ENCODE assay signal across 8 cellular contexts in the genomic region with DNA sequence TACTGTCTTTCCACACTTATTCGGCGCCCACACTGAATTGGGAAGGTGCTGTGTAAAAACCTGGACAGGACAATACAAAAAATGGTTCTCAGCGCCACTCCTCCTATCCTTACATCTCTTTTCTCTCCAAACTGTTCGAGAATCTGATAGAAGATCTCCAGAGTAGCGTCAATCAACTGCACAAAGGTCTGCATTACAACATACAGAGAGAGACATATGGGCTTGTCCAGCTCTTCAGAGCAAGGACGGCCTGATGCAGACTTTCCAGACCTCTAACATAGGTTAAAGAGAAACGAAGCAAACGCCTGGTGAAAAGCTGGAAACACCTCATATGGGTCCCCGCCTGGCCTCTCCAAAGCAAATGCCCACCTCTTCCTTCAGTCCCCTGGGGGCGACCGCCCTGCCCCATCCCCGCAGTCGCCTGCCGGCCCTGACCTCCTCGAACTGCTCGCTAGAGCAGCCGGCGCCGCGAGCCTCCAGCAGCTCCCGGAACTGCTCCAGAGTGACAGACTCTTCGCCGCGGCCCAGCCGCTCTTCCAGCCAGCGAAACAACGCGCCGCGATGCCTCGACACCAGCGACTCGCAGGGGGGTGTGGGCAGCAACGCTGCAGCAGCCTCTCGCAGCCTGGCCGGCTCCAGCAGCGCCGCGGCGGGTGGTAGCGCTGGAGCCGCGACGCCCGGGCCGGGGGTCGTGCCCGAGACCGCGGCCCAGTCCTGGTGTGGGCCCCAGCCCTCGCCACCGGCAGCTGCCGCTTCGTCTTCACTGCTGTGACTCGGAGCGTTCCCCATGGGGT. TPM values are rescaled to one million over a fixed set of nuclear protein-coding genes. Genes with fewer than 3 reads are reported as not detected.
DNase-seq lines count a peak whose midpoint lies in the region; ATAC-seq and TF ChIP-seq lines count a peak whose summit lies in the region.

No MANE protein-coding gene starts in this region.

- WGBS in mammary epithelial cell (ENCODE audit: low coverage, missing lambda C conversion rate), result 0% methylated on average over 4 of the region's 56 CpGs

- BruUV-seq in mammary epithelial cell (replicated peaks; lab: Mats Ljungman, UMichigan), result no TSS peak

- no peaks in the 10 kb centered on the region for H3K36me3 ChIP-seq in mammary epithelial cell (ENCODE audit: insufficient read depth, low read length)

- no peak for TF ChIP-seq CTCF in mammary epithelial cell (conservative IDR thresholded peaks at IDR 0.05 in 1 of 2, IDR thresholded peaks at IDR 0.05 in 1 of 2; ENCODE audit: extremely low read depth in 1 of 2, insufficient read depth in 1 of 2, low read depth in 1 of 2, low read length in 2 of 2)

- dilution Hi-C loops in mammary epithelial cell (cut with HindIII; ENCODE audit: low sequenced_read_pairs), result no loop called here

- peak overlapping the region; percentile 89 for H3K4me2 ChIP-seq in mammary epithelial cell (ENCODE audit: insufficient read depth, low read depth, low read length)

- H2AFZ ChIP-seq in mammary epithelial cell (ENCODE audit: low read depth, low read length), result peak overlapping the region; percentile 85

- peak overlapping the region; percentile 5 for H3K27ac ChIP-seq in mammary epithelial cell (ENCODE audit: insufficient read depth, low read depth, low read length)

- H3K79me2 ChIP-seq in mammary epithelial cell (ENCODE audit: insufficient read depth, low read length), result peaks cover 69% of the 10 kb centered on the region

- in situ Hi-C loops in mammary epithelial cell (cut with MboI; ENCODE audit: low sequenced_read_pairs in 2 of 2), result no loop called here

- H3K27me3 ChIP-seq in mammary epithelial cell (ENCODE audit: insufficient read depth, low read length), result no peaks in the 10 kb centered on the region

- H3K4me1 ChIP-seq in mammary epithelial cell (ENCODE audit: insufficient read depth, low read length), result peaks cover 7% of the 10 kb centered on the region

- H3K9ac ChIP-seq in mammary epithelial cell (ENCODE audit: insufficient read depth, low read length), result peak overlapping the region; percentile 70

- peak overlapping the region; percentile 82 to 89 (median 83) for H3K4me3 ChIP-seq in mammary epithelial cell (replicated peaks in 1 of 3; ENCODE audit: insufficient read depth in 1 of 3, low read depth in 2 of 3, low read length in 3 of 3)

- CTCF ChIA-PET in mammary epithelial cell (lab: Charles Lee; ENCODE audit: low non-redundant PET), result no interaction called here

- DNase-seq in DMS53 (lab: John Stamatoyannopoulos, UW) (peak; percentile 57), DMS53 treated with DMSO at 0.1 percent for 48 hours (lab: John Stamatoyannopoulos, UW; ENCODE audit: unreplicated experiment) (no peak), mammary epithelial cell (no peak), left kidney (ENCODE audit: low read depth, low spot score) (peak; percentile 61), DMS153 treated with DMSO at 0.1 percent for 48 hours (lab: John Stamatoyannopoulos, UW; ENCODE audit: unreplicated experiment) (no peak)
- DNase-seq in stimulated activated CD4-positive, alpha-beta T cell treated with anti-CD3 and anti-CD28 coated beads, TNF-alpha, amount 100 ng/mL, for 4 hours (ENCODE audit: low read depth in 3 of 3), result peak in 2 of 3 experiments; percentile 3 to 10

- no peaks in the 10 kb centered on the region for H4K20me1 ChIP-seq in mammary epithelial cell (ENCODE audit: insufficient read depth, low read length)

- intact Hi-C loops in mammary epithelial cell (cut with micrococcal nuclease), result no loop called here

- ATAC-seq in HG02884 (IDR thresholded peaks at IDR 0.05; ENCODE audit: unreplicated experiment), result peak; percentile 12
- ATAC-seq in SK-N-SH treated with all-trans-retinoic acid at 6 μM for 48 hours, result peak; percentile 1

- H3K9me3 ChIP-seq in mammary epithelial cell (replicated peaks; ENCODE audit: insufficient read depth, low read length), result no peaks in the 10 kb centered on the region

TF ChIP-seq in SK-N-SH treated with all-trans-retinoic acid at 6 μM for 48 hours, 23 proteins besides CTCF, POLR2A, EP300 and RAD21:
- no peak for TF ChIP-seq SNAI2 (CRISPR knock-in tag; IDR thresholded peaks at IDR 0.05)
- TF ChIP-seq, protein P1, sequence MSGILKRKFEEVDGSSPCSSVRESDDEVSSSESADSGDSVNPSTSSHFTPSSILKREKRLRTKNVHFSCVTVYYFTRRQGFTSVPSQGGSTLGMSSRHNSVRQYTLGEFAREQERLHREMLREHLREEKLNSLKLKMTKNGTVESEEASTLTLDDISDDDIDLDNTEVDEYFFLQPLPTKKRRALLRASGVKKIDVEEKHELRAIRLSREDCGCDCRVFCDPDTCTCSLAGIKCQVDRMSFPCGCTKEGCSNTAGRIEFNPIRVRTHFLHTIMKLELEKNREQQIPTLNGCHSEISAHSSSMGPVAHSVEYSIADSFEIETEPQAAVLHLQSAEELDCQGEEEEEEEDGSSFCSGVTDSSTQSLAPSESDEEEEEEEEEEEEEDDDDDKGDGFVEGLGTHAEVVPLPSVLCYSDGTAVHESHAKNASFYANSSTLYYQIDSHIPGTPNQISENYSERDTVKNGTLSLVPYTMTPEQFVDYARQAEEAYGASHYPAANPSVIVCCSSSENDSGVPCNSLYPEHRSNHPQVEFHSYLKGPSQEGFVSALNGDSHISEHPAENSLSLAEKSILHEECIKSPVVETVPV (CRISPR knock-in tag; IDR thresholded peaks at IDR 0.05), result no peak
- no peak for TF ChIP-seq OSR1 (CRISPR knock-in tag; IDR thresholded peaks at IDR 0.05)
- no peak for TF ChIP-seq ZC3H10 (CRISPR knock-in tag; IDR thresholded peaks at IDR 0.05)
- TF ChIP-seq ESRRG (CRISPR knock-in tag; IDR thresholded peaks at IDR 0.05), result no peak
- no peak for TF ChIP-seq TSHZ2 (CRISPR knock-in tag; IDR thresholded peaks at IDR 0.05)
- no peak for TF ChIP-seq PATZ1 (CRISPR knock-in tag; IDR thresholded peaks at IDR 0.05; ENCODE audit: borderline replicate concordance)
- no peak for TF ChIP-seq GLIS3 (CRISPR knock-in tag; IDR thresholded peaks at IDR 0.05)
- TF ChIP-seq TCF4 (CRISPR knock-in tag; IDR thresholded peaks at IDR 0.05; ENCODE audit: borderline replicate concordance), result no peak
- no peak for TF ChIP-seq RARB (CRISPR knock-in tag; IDR thresholded peaks at IDR 0.05)
- no peak for TF ChIP-seq BACH2 (CRISPR knock-in tag; IDR thresholded peaks at IDR 0.05; ENCODE audit: borderline replicate concordance)
- TF ChIP-seq ZFP3 (CRISPR knock-in tag; IDR thresholded peaks at IDR 0.05), result no peak
- TF ChIP-seq ZNF8 (CRISPR knock-in tag; IDR thresholded peaks at IDR 0.05), result no peak
- no peak for TF ChIP-seq PPARA (CRISPR knock-in tag; IDR thresholded peaks at IDR 0.05; ENCODE audit: borderline replicate concordance)
- TF ChIP-seq ZFP30 (CRISPR knock-in tag; IDR thresholded peaks at IDR 0.05), result no peak
- no peak for TF ChIP-seq ARNTL (CRISPR knock-in tag; IDR thresholded peaks at IDR 0.05; ENCODE audit: borderline replicate concordance, low read depth)
- TF ChIP-seq ZNF565 (CRISPR knock-in tag; conservative IDR thresholded peaks at IDR 0.05; ENCODE audit: low read depth), result no peak
- TF ChIP-seq ISL1 (CRISPR knock-in tag; IDR thresholded peaks at IDR 0.05), result no peak
- TF ChIP-seq TOX (CRISPR knock-in tag; IDR thresholded peaks at IDR 0.05; ENCODE audit: borderline replicate concordance), result no peak

RNA-seq across cellular contexts. Expression of gene ZZEF1, which starts 0.5 kb away (rescaled TPM):
- 10 to 100 TPM; 33.6 to 44.7 TPM for total RNA-seq in mammary epithelial cell
- polyA plus RNA-seq in mammary epithelial cell, result 10.2 TPM
- 43.8 TPM for polyA minus RNA-seq in mammary epithelial cell

RNA-seq across cellular contexts. Expression of gene CYB5D2, which starts 0.7 kb away (rescaled TPM):
- total RNA-seq in mammary epithelial cell, result 10 to 100 TPM; 15.1 to 16.3 TPM
- polyA plus RNA-seq in mammary epithelial cell, result 25.1 TPM
- 24.8 TPM for polyA minus RNA-seq in mammary epithelial cell

Comparison
In these comparisons a context has a peak if more than half of its experiments do, and no peak if none do; other contexts are left out.
1. DNase-seq: peak in DMS53 (single experiment), left kidney (single experiment) and stimulated activated CD4-positive, alpha-beta T cell treated with anti-CD3 and anti-CD28 coated beads, TNF-alpha, amount 100 ng/mL, for 4 hours (2 of 3); none in DMS53 treated with DMSO at 0.1 percent for 48 hours (single experiment), mammary epithelial cell (single experiment) and DMS153 treated with DMSO at 0.1 percent for 48 hours (single experiment).